In genomic region chr1:25492323-25492722, GRCh38 we compare ENCODE assay signal across 1 cellular context.
TF ChIP-seq lines count a peak whose summit lies in the region.

No MANE protein-coding gene starts in this region.

TF ChIP-seq in K562, 482 proteins besides CTCF, POLR2A, EP300 and RAD21 (continued from another document):
- no peak for TF ChIP-seq THAP12 (CRISPR knock-in tag; IDR thresholded peaks at IDR 0.05)
- no peak for TF ChIP-seq ZBTB8A (IDR thresholded peaks at IDR 0.05; ENCODE audit: partially characterized antibody)
